17 cellular contexts compared by ENCODE assay signal in the genomic region with DNA sequence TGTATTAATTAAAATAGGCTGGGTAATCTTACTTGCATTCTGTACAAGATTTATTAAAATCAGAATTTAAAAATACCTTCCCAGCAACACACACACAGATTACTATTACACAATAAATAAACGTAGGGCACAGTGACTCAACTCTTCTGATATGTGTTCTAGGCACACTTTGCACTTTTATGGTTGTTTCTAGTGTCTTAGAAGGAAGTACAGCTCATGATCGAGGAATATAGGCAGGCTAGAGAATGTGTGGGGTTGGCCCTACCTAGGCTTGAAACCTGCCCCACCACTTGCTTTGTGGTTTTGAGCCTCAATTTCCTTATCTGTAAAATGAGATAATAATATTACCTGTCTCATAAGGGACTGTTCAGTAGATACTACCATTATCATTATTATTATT. TPM values are rescaled to one million over a fixed set of nuclear protein-coding genes. Genes with fewer than 3 reads are reported as not detected.
DNase-seq lines count a peak whose midpoint lies in the region; ATAC-seq, FAIRE-seq and TF ChIP-seq lines count a peak whose summit lies in the region.
"Had no signal": no experiment of that assay in that cellular context is flagged by ENCODE, and none has a peak within 500 bp of the region (broad histone marks: within the 10 kb centered on the region; RNA-seq: fewer than 3 reads in every experiment).

No MANE protein-coding gene starts in this region.

- ATAC-seq in PC-3 (no peak), HG03342 (IDR thresholded peaks at IDR 0.05; ENCODE audit: unreplicated experiment) (no peak), GM21529 (IDR thresholded peaks at IDR 0.05; ENCODE audit: unreplicated experiment) (no peak)
- no peak for ATAC-seq in activated CD4-positive, CD25-positive, alpha-beta regulatory T cell treated with anti-CD3 and anti-CD28 coated beads, Interleukin-2, amount 50 U/mL, for 24 hours

- H3K36me3 ChIP-seq in PC-3 (ENCODE audit: low read depth, low read length) (no peaks in the 10 kb centered on the region), keratinocyte (ENCODE audit: control insufficient read depth in 2 of 2, extremely low read depth in 1 of 2, insufficient read depth in 2 of 2, low read length in 2 of 2) (no peaks in the 10 kb centered on the region)

- CTCF ChIA-PET in PC-3 (lab: Charles Lee), result no interaction called here

- POLR2A ChIA-PET in PC-3 (lab: Charles Lee; ENCODE audit: unreplicated experiment), result no interaction called here

- H3F3A ChIP-seq in PC-3 (ENCODE audit: low read length, unreplicated experiment), result no peaks in the 10 kb centered on the region

- H3K4me3 ChIP-seq in PC-3 (ENCODE audit: low read length) (no peak overlapping the region), choroid plexus epithelial cell (ENCODE audit: low read depth, low read length) (no peak overlapping the region), keratinocyte (ENCODE audit: control insufficient read depth in 2 of 3, extremely low read depth in 1 of 3, insufficient read depth in 2 of 3, low read depth in 1 of 3, low read length in 3 of 3) (no peak overlapping the region)
- H3K4me3 ChIP-seq: PC-9 had no signal

- H3K9me1 ChIP-seq in keratinocyte (ENCODE audit: control insufficient read depth, extremely low read depth, insufficient read depth, low read length), result no peaks in the 10 kb centered on the region

- no peaks in the 10 kb centered on the region for H4K20me1 ChIP-seq in PC-3 (ENCODE audit: low read length)
- no peaks in the 10 kb centered on the region for H4K20me1 ChIP-seq in keratinocyte (ENCODE audit: control insufficient read depth, extremely low read depth, insufficient read depth, low read length)

- H3K4me1 ChIP-seq in PC-3 (ENCODE audit: insufficient read depth, low read length), result 0 out of 2 replicates have a peak, but pooled peaks cover 4% of the 10 kb centered on the region
- H3K4me1 ChIP-seq in keratinocyte (ENCODE audit: control insufficient read depth, extremely low read depth, insufficient read depth, low read length), result no peaks in the 10 kb centered on the region

- peak; percentile 23 for DNase-seq in EL
- DNase-seq in PC-3, result peak; percentile 45
- peak; percentile 66 for DNase-seq in choroid plexus epithelial cell (ENCODE audit: low read depth)
- peak; percentile 23 for DNase-seq in keratinocyte (ENCODE audit: low read depth, low spot score)
- DNase-seq in globus pallidus (ENCODE audit: low spot score), result no peak
- DNase-seq: CD4-positive, CD25-positive, alpha-beta regulatory T cell; DMS79; NCI-H1092 treated with DMSO at 0.1 percent for 48 hours; NCI-H1694; NCI-H2107 had no signal

- intact Hi-C loops in PC-3 (cut with micrococcal nuclease), result no loop called here

- BruUV-seq in PC-3 (replicated peaks; lab: Mats Ljungman, UMichigan), result no TSS peak

- H3K9ac ChIP-seq in PC-3 (ENCODE audit: low read length) (no peak overlapping the region), keratinocyte (ENCODE audit: control insufficient read depth, extremely low read depth, insufficient read depth, low read length) (no peak overlapping the region)

- dilution Hi-C loops in keratinocyte (cut with MboI; ENCODE audit: extremely low pct_ligation_motif_present, low sequenced_read_pairs), result no loop called here

- H2AFZ ChIP-seq in PC-3 (ENCODE audit: low read length), result no peak overlapping the region
- H2AFZ ChIP-seq in keratinocyte (ENCODE audit: control insufficient read depth, low read length), result no peak overlapping the region
- H2AFZ ChIP-seq: PC-9 had no signal

- H3K9me3 ChIP-seq in PC-3 (ENCODE audit: low read length) (no peaks in the 10 kb centered on the region), keratinocyte (ENCODE audit: control insufficient read depth, low read depth, low read length) (no peaks in the 10 kb centered on the region)

- H3K27me3 ChIP-seq in PC-3 (ENCODE audit: low read length) (no peaks in the 10 kb centered on the region), keratinocyte (ENCODE audit: control insufficient read depth, extremely low read depth, insufficient read depth, low read length) (no peaks in the 10 kb centered on the region)

- H3K79me2 ChIP-seq in PC-3 (ENCODE audit: low read length) (no peaks in the 10 kb centered on the region), keratinocyte (ENCODE audit: control insufficient read depth, insufficient read depth, low read length) (no peaks in the 10 kb centered on the region)

- FAIRE-seq in keratinocyte (lab: Jason Lieb, UNC), result no peak
- FAIRE-seq: H54 had no signal

- no peaks in the 10 kb centered on the region for H3K9me2 ChIP-seq in PC-3 (replicated peaks; ENCODE audit: low read length)

- H3K4me2 ChIP-seq in PC-3 (ENCODE audit: low read length), result no peak overlapping the region
- no peak overlapping the region for H3K4me2 ChIP-seq in keratinocyte (ENCODE audit: control insufficient read depth, extremely low read depth, insufficient read depth, low read depth, low read length)
- H3K4me2 ChIP-seq: PC-9 had no signal

- H3K27ac ChIP-seq in PC-3 (ENCODE audit: low read length), result no peak overlapping the region
- no peak overlapping the region for H3K27ac ChIP-seq in keratinocyte (ENCODE audit: control insufficient read depth, insufficient read depth, low read length)
- H3K27ac ChIP-seq: PC-9 had no signal

- TF ChIP-seq CTCF in PC-3 (conservative IDR thresholded peaks at IDR 0.05; ENCODE audit: low read depth, low read length) (no peak), choroid plexus epithelial cell (conservative IDR thresholded peaks at IDR 0.05; ENCODE audit: low read depth, low read length) (no peak), keratinocyte (optimal IDR thresholded peaks at IDR 0.05 in 1 of 3, IDR thresholded peaks at IDR 0.05 in 1 of 3, conservative IDR thresholded peaks at IDR 0.05 in 1 of 3; ENCODE audit: extremely low read depth in 1 of 3, insufficient read depth in 2 of 3, low read length in 3 of 3) (no peak)

RNA-seq across cellular contexts. Expression of a gene that starts 30.5 kb away (rescaled TPM):
- total RNA-seq in PC-3 (2014; rRNA removed), result 0.18 and 0.40 TPM in 2 replicates
- polyA plus RNA-seq in keratinocyte, result not detected in 3 replicates
- not detected for polyA plus RNA-seq in keratinocyte (2011; ENCODE audit: low read depth)
- polyA plus RNA-seq in keratinocyte (2011; cell fraction: cytosol; rRNA removed), result 0.02 TPM in 1 of 2 replicates, not detected in the other
- not detected in 2 replicates for polyA plus RNA-seq in keratinocyte (2011; cell fraction: nucleus; rRNA removed)
- polyA plus RNA-seq in keratinocyte (2012; ENCODE audit: low replicate concordance), result not detected in 2 replicates
- polyA minus RNA-seq in keratinocyte, result not detected in 3 replicates
- polyA minus RNA-seq in keratinocyte (2011; cell fraction: cytosol; rRNA and poly(A)+ RNA removed), result not detected
- polyA minus RNA-seq in keratinocyte (2011; cell fraction: nucleus; rRNA and poly(A)+ RNA removed), result not detected in 2 replicates
- total RNA-seq: A673, HT-29 had no signal
- polyA plus RNA-seq: CD4-positive, CD25-positive, alpha-beta regulatory T cell had no signal
